ENCODE assay signal across 8 cellular contexts in the genomic region with DNA sequence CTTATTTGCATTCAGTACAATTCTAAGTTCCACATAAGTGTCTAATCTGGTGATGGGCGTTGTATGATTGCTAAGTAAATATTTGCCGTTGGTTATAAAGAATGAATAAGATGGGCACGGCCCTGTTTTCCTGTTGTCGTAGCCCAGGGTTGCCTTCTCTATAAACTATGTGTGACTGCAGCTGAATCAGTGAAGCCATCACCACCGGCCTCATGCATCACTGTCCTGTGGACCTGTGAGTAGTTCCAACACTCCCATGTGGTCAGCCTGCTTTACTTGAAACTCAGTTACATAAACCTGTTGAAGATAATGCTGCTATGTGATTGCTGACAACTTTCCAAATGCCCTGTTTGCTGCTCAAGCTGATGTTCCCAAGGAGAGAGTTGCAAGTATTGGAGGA. TPM values are rescaled to one million over a fixed set of nuclear protein-coding genes. Genes with fewer than 3 reads are reported as not detected.
DNase-seq lines count a peak whose midpoint lies in the region; ATAC-seq and TF ChIP-seq lines count a peak whose summit lies in the region.

No MANE protein-coding gene starts in this region.

- 70 to 76% (median 73%) methylated on average over 5 of the region's 5 CpGs for WGBS in psoas muscle, 3 donors

- no peaks in the 10 kb centered on the region for H3K27me3 ChIP-seq in psoas muscle (ENCODE audit: insufficient read depth in 3 of 3, low read length in 2 of 3)

- ATAC-seq in psoas muscle (peak in 1 of 4 donors; percentile 22), HG03196 (IDR thresholded peaks at IDR 0.05; ENCODE audit: unreplicated experiment) (no peak)

- H3K4me1 ChIP-seq in psoas muscle, result peaks cover 74% of the 10 kb centered on the region

- no peak overlapping the region for H3K4me3 ChIP-seq in psoas muscle

- intact Hi-C loops in psoas muscle (cut with DNase I), result loop anchor here (1.0 to 5.0 kb wide), 2 partner anchors 21 to 436 kb away; partner anchors contain the start of gene KLF6 (in 1 of the 2)

- peak overlapping the region; percentile 95 for H3K27ac ChIP-seq in psoas muscle

- no peak for TF ChIP-seq CTCF in psoas muscle (IDR thresholded peaks at IDR 0.05)

- H3K36me3 ChIP-seq in psoas muscle (ENCODE audit: insufficient read depth in 1 of 2, low read depth in 1 of 2), result no peaks in the 10 kb centered on the region

- no peaks in the 10 kb centered on the region for H3K9me3 ChIP-seq in psoas muscle

- peak; percentile 73 for DNase-seq in EL
- DNase-seq in NCI-H748 (lab: John Stamatoyannopoulos, UW; ENCODE audit: unreplicated experiment), result peak; percentile 88
- DNase-seq in dermis blood vessel endothelial cell, result peak; percentile 82
- no peak for DNase-seq in psoas muscle
- DNase-seq in stimulated activated CD8-positive, alpha-beta memory T cell treated with anti-CD3 and anti-CD28 coated beads, Interleukin-4, amount 100 ng/mL, for 48 hours, result no peak
- DNase-seq in anterior cingulate cortex (lab: John Stamatoyannopoulos, UW), result no peak
- DNase-seq in putamen (ENCODE audit: low spot score), result no peak

RNA-seq across cellular contexts. Expression of gene KLF6, which starts 21.6 kb away (rescaled TPM):
- 101 and 205 TPM in 2 replicates for total RNA-seq in dermis blood vessel endothelial cell
- 100 to 1,000 TPM in 3 of 4 donors, 10 to 100 TPM in 1; 30.4 to 296 (median 173) TPM for total RNA-seq in psoas muscle
- 100 to 1,000 TPM in 2 of 3 donors, 10 to 100 TPM in 1; 94.1 to 138 (median 109) TPM for polyA plus RNA-seq in psoas muscle

Comparison
In these comparisons a context has a peak if more than half of its experiments do, and no peak if none do; other contexts are left out.
1. DNase-seq: peak in EL (single experiment), NCI-H748 (single experiment) and dermis blood vessel endothelial cell (single experiment); none in psoas muscle (0 of 2), stimulated activated CD8-positive, alpha-beta memory T cell treated with anti-CD3 and anti-CD28 coated beads, Interleukin-4, amount 100 ng/mL, for 48 hours (single experiment), anterior cingulate cortex (0 of 58) and putamen (single experiment).